ENCODE assay signal across 1 cellular context in the genomic region with DNA sequence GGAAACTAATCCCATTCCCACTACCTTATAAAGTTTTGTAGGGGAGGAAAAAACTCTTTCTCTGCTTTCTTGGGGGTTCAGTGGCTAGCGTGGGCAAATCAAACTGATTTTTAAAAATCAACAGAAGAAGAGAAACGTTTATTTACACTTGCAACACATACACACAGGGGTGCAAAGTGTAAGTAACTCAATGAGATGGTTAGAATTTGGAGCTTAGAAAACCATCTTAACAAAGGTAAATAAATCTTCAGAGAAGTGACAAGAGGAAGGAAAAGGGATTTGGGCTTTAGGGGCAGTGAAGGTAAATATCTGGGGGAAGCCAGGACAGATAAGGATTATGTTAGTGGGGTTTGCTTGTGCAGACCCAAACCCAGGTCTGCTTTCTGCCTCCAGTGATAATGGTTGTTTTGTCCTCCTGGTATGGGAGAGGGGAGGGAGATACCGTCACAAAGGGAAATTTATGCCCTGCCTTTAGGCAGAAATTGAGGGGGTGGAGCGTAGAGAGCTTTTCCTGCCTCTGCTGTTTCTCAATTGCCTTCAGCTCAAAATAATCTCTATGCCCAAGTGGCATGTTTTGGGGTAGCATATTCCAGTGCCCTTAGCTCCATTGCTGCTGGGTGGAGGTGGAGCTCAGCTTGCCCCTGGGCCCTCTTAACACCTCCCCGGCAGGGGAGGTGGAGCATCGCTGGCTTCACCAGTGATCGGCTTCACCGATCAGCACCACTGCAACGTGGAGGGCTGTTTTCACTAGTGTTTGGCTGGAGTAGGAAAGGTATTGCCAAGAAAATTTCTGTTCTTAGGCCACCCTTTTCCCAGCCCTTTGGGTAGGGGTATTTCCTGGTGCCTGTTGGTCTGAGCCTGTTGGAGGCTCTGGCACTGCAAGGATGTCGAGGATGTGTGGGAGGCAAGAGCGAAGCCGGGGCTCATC.
TF ChIP-seq lines count a peak whose summit lies in the region.

No MANE protein-coding gene starts in this region.

TF ChIP-seq in HepG2, 621 proteins besides CTCF, POLR2A, EP300 and RAD21 (continued from another document and continues in another):
- TF ChIP-seq, protein P1, sequence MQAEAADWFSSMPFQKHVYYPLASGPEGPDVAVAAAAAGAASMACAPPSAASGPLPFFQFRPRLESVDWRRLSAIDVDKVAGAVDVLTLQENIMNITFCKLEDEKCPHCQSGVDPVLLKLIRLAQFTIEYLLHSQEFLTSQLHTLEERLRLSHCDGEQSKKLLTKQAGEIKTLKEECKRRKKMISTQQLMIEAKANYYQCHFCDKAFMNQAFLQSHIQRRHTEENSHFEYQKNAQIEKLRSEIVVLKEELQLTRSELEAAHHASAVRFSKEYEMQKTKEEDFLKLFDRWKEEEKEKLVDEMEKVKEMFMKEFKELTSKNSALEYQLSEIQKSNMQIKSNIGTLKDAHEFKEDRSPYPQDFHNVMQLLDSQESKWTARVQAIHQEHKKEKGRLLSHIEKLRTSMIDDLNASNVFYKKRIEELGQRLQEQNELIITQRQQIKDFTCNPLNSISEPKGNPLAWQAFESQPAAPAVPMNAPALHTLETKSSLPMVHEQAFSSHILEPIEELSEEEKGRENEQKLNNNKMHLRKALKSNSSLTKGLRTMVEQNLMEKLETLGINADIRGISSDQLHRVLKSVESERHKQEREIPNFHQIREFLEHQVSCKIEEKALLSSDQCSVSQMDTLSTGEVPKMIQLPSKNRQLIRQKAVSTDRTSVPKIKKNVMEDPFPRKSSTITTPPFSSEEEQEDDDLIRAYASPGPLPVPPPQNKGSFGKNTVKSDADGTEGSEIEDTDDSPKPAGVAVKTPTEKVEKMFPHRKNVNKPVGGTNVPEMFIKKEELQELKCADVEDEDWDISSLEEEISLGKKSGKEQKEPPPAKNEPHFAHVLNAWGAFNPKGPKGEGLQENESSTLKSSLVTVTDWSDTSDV (CRISPR knock-in tag; IDR thresholded peaks at IDR 0.05) = no peak
- TF ChIP-seq ZNF720 (CRISPR knock-in tag; IDR thresholded peaks at IDR 0.05) (no peak), HCFC1 (IDR thresholded peaks at IDR 0.05; ENCODE audit: low read depth, low read length) (no peak), ZNF703 (CRISPR knock-in tag; IDR thresholded peaks at IDR 0.05; ENCODE audit: borderline replicate concordance) (no peak), WIZ (CRISPR knock-in tag; IDR thresholded peaks at IDR 0.05) (0 out of 2 replicates have a peak, but pooled peaks have one; percentile 71), FLYWCH1 (CRISPR knock-in tag; IDR thresholded peaks at IDR 0.05) (no peak), ZNF891 (CRISPR knock-in tag; IDR thresholded peaks at IDR 0.05) (no peak), ZNF746 (CRISPR knock-in tag; IDR thresholded peaks at IDR 0.05) (peak; percentile 78; the same call in 1 of the 2 replicates), ATF7 (IDR thresholded peaks at IDR 0.05) (no peak), ATF7 (CRISPR knock-in tag; IDR thresholded peaks at IDR 0.05) (no peak), PAX8 (CRISPR knock-in tag; IDR thresholded peaks at IDR 0.05; ENCODE audit: borderline replicate concordance) (no peak), JUND (CRISPR knock-in tag; IDR thresholded peaks at IDR 0.05) (no peak), DPF2 (CRISPR knock-in tag; IDR thresholded peaks at IDR 0.05; ENCODE audit: borderline replicate concordance, low read depth) (peak; percentile 86), ZNF557 (CRISPR knock-in tag; IDR thresholded peaks at IDR 0.05) (no peak), GFI1 (CRISPR knock-in tag; IDR thresholded peaks at IDR 0.05; ENCODE audit: borderline replicate concordance) (peak; percentile 93), ZNF619 (CRISPR knock-in tag; IDR thresholded peaks at IDR 0.05) (no peak), ZNF225 (CRISPR knock-in tag; IDR thresholded peaks at IDR 0.05) (0 out of 2 replicates have a peak, but pooled peaks have one; percentile 27), U2AF1 (optimal IDR thresholded peaks at IDR 0.05; ENCODE audit: low read depth, low read length) (peak; percentile 61), ZNF775 (CRISPR knock-in tag; IDR thresholded peaks at IDR 0.05; ENCODE audit: borderline replicate concordance) (no peak; the same call in 1 of the 2 replicates), MIXL1 (CRISPR knock-in tag; IDR thresholded peaks at IDR 0.05) (peak; percentile 35; the same call in 1 of the 2 replicates), RARA (CRISPR knock-in tag; IDR thresholded peaks at IDR 0.05) (0 out of 2 replicates have a peak, but pooled peaks have one; percentile 31), HNRNPH1 (optimal IDR thresholded peaks at IDR 0.05; ENCODE audit: low read depth, low read length) (no peak), ARID2 (CRISPR knock-in tag; IDR thresholded peaks at IDR 0.05; ENCODE audit: borderline replicate concordance) (no peak), PHB2 (IDR thresholded peaks at IDR 0.05; ENCODE audit: partially characterized antibody) (no peak), ZFP41 (CRISPR knock-in tag; IDR thresholded peaks at IDR 0.05; ENCODE audit: borderline replicate concordance) (no peak), ZKSCAN8 (CRISPR knock-in tag; IDR thresholded peaks at IDR 0.05; ENCODE audit: borderline replicate concordance) (no peak), ZNF879 (CRISPR knock-in tag; IDR thresholded peaks at IDR 0.05) (no peak), U2AF2 (IDR thresholded peaks at IDR 0.05; ENCODE audit: low read depth, low read length) (no peak), ZZZ3 (CRISPR knock-in tag; IDR thresholded peaks at IDR 0.05; ENCODE audit: borderline replicate concordance) (no peak), ZNF782 (CRISPR knock-in tag; IDR thresholded peaks at IDR 0.05; ENCODE audit: borderline replicate concordance) (no peak), MED8 (CRISPR knock-in tag; IDR thresholded peaks at IDR 0.05; ENCODE audit: insufficient replicate concordance) (peak; percentile 91), PITX1 (CRISPR knock-in tag; IDR thresholded peaks at IDR 0.05) (peak; percentile 96), KAT8 (CRISPR knock-in tag; IDR thresholded peaks at IDR 0.05) (no peak), ZBTB21 (CRISPR knock-in tag; IDR thresholded peaks at IDR 0.05) (no peak), ISX (CRISPR knock-in tag; conservative IDR thresholded peaks at IDR 0.05) (no peak)
- TF ChIP-seq, protein P2, sequence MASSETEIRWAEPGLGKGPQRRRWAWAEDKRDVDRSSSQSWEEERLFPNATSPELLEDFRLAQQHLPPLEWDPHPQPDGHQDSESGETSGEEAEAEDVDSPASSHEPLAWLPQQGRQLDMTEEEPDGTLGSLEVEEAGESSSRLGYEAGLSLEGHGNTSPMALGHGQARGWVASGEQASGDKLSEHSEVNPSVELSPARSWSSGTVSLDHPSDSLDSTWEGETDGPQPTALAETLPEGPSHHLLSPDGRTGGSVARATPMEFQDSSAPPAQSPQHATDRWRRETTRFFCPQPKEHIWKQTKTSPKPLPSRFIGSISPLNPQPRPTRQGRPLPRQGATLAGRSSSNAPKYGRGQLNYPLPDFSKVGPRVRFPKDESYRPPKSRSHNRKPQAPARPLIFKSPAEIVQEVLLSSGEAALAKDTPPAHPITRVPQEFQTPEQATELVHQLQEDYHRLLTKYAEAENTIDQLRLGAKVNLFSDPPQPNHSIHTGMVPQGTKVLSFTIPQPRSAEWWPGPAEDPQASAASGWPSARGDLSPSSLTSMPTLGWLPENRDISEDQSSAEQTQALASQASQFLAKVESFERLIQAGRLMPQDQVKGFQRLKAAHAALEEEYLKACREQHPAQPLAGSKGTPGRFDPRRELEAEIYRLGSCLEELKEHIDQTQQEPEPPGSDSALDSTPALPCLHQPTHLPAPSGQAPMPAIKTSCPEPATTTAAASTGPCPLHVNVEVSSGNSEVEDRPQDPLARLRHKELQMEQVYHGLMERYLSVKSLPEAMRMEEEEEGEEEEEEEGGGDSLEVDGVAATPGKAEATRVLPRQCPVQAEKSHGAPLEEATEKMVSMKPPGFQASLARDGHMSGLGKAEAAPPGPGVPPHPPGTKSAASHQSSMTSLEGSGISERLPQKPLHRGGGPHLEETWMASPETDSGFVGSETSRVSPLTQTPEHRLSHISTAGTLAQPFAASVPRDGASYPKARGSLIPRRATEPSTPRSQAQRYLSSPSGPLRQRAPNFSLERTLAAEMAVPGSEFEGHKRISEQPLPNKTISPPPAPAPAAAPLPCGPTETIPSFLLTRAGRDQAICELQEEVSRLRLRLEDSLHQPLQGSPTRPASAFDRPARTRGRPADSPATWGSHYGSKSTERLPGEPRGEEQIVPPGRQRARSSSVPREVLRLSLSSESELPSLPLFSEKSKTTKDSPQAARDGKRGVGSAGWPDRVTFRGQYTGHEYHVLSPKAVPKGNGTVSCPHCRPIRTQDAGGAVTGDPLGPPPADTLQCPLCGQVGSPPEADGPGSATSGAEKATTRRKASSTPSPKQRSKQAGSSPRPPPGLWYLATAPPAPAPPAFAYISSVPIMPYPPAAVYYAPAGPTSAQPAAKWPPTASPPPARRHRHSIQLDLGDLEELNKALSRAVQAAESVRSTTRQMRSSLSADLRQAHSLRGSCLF (CRISPR knock-in tag; IDR thresholded peaks at IDR 0.05; ENCODE audit: borderline replicate concordance) = no peak
- TF ChIP-seq, protein P3, sequence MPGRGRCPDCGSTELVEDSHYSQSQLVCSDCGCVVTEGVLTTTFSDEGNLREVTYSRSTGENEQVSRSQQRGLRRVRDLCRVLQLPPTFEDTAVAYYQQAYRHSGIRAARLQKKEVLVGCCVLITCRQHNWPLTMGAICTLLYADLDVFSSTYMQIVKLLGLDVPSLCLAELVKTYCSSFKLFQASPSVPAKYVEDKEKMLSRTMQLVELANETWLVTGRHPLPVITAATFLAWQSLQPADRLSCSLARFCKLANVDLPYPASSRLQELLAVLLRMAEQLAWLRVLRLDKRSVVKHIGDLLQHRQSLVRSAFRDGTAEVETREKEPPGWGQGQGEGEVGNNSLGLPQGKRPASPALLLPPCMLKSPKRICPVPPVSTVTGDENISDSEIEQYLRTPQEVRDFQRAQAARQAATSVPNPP (CRISPR knock-in tag; IDR thresholded peaks at IDR 0.05) = no peak; the same call in 1 of the 2 replicates
- TF ChIP-seq, protein P4, sequence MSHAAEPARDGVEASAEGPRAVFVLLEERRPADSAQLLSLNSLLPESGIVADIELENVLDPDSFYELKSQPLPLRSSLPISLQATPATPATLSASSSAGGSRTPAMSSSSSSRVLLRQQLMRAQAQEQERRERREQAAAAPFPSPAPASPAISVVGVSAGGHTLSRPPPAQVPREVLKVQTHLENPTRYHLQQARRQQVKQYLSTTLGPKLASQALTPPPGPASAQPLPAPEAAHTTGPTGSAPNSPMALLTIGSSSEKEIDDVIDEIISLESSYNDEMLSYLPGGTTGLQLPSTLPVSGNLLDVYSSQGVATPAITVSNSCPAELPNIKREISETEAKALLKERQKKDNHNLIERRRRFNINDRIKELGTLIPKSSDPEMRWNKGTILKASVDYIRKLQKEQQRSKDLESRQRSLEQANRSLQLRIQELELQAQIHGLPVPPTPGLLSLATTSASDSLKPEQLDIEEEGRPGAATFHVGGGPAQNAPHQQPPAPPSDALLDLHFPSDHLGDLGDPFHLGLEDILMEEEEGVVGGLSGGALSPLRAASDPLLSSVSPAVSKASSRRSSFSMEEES (CRISPR knock-in tag; IDR thresholded peaks at IDR 0.05) = no peak
- TF ChIP-seq, protein P5, sequence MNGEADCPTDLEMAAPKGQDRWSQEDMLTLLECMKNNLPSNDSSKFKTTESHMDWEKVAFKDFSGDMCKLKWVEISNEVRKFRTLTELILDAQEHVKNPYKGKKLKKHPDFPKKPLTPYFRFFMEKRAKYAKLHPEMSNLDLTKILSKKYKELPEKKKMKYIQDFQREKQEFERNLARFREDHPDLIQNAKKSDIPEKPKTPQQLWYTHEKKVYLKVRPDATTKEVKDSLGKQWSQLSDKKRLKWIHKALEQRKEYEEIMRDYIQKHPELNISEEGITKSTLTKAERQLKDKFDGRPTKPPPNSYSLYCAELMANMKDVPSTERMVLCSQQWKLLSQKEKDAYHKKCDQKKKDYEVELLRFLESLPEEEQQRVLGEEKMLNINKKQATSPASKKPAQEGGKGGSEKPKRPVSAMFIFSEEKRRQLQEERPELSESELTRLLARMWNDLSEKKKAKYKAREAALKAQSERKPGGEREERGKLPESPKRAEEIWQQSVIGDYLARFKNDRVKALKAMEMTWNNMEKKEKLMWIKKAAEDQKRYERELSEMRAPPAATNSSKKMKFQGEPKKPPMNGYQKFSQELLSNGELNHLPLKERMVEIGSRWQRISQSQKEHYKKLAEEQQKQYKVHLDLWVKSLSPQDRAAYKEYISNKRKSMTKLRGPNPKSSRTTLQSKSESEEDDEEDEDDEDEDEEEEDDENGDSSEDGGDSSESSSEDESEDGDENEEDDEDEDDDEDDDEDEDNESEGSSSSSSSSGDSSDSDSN (CRISPR knock-in tag; IDR thresholded peaks at IDR 0.05) = peak; percentile 50
- TF ChIP-seq, protein P6, sequence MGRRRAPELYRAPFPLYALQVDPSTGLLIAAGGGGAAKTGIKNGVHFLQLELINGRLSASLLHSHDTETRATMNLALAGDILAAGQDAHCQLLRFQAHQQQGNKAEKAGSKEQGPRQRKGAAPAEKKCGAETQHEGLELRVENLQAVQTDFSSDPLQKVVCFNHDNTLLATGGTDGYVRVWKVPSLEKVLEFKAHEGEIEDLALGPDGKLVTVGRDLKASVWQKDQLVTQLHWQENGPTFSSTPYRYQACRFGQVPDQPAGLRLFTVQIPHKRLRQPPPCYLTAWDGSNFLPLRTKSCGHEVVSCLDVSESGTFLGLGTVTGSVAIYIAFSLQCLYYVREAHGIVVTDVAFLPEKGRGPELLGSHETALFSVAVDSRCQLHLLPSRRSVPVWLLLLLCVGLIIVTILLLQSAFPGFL (CRISPR knock-in tag; IDR thresholded peaks at IDR 0.05) = no peak
- TF ChIP-seq, protein P7, sequence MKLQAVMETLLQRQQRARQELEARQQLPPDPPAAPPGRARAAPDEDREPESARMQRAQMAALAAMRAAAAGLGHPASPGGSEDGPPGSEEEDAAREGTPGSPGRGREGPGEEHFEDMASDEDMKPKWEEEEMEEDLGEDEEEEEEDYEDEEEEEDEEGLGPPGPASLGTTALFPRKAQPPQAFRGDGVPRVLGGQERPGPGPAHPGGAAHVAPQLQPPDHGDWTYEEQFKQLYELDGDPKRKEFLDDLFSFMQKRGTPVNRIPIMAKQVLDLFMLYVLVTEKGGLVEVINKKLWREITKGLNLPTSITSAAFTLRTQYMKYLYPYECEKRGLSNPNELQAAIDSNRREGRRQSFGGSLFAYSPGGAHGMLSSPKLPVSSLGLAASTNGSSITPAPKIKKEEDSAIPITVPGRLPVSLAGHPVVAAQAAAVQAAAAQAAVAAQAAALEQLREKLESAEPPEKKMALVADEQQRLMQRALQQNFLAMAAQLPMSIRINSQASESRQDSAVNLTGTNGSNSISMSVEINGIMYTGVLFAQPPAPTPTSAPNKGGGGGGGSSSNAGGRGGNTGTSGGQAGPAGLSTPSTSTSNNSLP (IDR thresholded peaks at IDR 0.05; ENCODE audit: low read depth, low read length) = 0 out of 2 replicates have a peak, but pooled peaks have one; percentile 49
- TF ChIP-seq, protein P8, sequence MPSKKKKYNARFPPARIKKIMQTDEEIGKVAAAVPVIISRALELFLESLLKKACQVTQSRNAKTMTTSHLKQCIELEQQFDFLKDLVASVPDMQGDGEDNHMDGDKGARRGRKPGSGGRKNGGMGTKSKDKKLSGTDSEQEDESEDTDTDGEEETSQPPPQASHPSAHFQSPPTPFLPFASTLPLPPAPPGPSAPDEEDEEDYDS (CRISPR knock-in tag; IDR thresholded peaks at IDR 0.05) = peak; percentile 37; the same call in 1 of the 2 replicates
- TF ChIP-seq, protein P9, sequence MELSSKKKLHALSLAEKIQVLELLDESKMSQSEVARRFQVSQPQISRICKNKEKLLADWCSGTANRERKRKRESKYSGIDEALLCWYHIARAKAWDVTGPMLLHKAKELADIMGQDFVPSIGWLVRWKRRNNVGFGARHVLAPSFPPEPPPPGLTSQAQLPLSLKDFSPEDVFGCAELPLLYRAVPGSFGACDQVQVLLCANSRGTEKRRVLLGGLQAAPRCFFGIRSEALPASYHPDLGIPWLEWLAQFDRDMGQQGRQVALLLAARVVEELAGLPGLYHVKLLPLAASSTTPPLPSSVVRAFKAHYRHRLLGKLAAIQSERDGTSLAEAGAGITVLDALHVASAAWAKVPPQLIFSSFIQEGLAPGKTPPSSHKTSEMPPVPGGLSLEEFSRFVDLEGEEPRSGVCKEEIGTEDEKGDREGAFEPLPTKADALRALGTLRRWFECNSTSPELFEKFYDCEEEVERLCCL (CRISPR knock-in tag; IDR thresholded peaks at IDR 0.05; ENCODE audit: borderline replicate concordance) = 0 out of 2 replicates have a peak, but pooled peaks have one; percentile 82
